1 cellular context compared by ENCODE assay signal in the genomic region with DNA sequence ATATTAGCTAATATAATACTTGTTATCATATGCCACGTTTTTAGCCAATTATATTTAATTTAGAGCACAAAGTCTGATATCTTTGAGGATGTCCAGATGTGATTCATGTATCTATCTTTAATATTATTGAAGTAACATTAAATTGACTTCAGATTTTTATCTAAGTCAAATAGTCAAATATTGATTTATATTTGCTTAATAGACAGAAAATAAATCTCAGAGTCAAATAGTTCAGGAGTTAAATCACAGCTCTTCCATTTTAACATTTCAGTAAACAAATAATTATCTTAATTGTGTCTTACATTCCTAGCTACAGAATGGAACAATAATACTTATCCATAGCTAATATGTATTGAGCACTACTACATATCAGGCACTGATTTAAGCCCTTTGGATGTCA.
TF ChIP-seq lines count a peak whose summit lies in the region.

No MANE protein-coding gene starts in this region.

TF ChIP-seq in HepG2, 621 proteins besides CTCF, POLR2A, EP300 and RAD21 (continued from another document):
- peak in 1 of 2 experiments; percentile 61; a peak in 3 of 4 replicates for TF ChIP-seq MAFK (conservative IDR thresholded peaks at IDR 0.05 in 1 of 2, IDR thresholded peaks at IDR 0.05 in 1 of 2; ENCODE audit: low read length in 2 of 2)
- no peak for TF ChIP-seq STAG1 (CRISPR knock-in tag; IDR thresholded peaks at IDR 0.05)
- TF ChIP-seq, protein P1, sequence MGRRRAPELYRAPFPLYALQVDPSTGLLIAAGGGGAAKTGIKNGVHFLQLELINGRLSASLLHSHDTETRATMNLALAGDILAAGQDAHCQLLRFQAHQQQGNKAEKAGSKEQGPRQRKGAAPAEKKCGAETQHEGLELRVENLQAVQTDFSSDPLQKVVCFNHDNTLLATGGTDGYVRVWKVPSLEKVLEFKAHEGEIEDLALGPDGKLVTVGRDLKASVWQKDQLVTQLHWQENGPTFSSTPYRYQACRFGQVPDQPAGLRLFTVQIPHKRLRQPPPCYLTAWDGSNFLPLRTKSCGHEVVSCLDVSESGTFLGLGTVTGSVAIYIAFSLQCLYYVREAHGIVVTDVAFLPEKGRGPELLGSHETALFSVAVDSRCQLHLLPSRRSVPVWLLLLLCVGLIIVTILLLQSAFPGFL (CRISPR knock-in tag; IDR thresholded peaks at IDR 0.05): no peak
- TF ChIP-seq, protein P2, sequence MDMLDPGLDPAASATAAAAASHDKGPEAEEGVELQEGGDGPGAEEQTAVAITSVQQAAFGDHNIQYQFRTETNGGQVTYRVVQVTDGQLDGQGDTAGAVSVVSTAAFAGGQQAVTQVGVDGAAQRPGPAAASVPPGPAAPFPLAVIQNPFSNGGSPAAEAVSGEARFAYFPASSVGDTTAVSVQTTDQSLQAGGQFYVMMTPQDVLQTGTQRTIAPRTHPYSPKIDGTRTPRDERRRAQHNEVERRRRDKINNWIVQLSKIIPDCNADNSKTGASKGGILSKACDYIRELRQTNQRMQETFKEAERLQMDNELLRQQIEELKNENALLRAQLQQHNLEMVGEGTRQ (IDR thresholded peaks at IDR 0.05; ENCODE audit: low read depth, low read length): no peak
- TF ChIP-seq, protein P2 (CRISPR knock-in tag; IDR thresholded peaks at IDR 0.05; ENCODE audit: borderline replicate concordance): no peak
- TF ChIP-seq, protein P3, sequence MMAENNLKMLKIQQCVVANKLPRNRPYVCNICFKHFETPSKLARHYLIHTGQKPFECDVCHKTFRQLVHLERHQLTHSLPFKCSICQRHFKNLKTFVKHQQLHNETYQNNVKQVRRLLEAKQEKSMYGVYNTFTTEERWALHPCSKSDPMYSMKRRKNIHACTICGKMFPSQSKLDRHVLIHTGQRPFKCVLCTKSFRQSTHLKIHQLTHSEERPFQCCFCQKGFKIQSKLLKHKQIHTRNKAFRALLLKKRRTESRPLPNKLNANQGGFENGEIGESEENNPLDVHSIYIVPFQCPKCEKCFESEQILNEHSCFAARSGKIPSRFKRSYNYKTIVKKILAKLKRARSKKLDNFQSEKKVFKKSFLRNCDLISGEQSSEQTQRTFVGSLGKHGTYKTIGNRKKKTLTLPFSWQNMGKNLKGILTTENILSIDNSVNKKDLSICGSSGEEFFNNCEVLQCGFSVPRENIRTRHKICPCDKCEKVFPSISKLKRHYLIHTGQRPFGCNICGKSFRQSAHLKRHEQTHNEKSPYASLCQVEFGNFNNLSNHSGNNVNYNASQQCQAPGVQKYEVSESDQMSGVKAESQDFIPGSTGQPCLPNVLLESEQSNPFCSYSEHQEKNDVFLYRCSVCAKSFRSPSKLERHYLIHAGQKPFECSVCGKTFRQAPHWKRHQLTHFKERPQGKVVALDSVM (CRISPR knock-in tag; IDR thresholded peaks at IDR 0.05): no peak
- TF ChIP-seq SIN3B (IDR thresholded peaks at IDR 0.05; ENCODE audit: low read length): no peak
TF ChIP-seq in HepG2: peak in this region for 2.
